10 cellular contexts compared by ENCODE assay signal in the genomic region with DNA sequence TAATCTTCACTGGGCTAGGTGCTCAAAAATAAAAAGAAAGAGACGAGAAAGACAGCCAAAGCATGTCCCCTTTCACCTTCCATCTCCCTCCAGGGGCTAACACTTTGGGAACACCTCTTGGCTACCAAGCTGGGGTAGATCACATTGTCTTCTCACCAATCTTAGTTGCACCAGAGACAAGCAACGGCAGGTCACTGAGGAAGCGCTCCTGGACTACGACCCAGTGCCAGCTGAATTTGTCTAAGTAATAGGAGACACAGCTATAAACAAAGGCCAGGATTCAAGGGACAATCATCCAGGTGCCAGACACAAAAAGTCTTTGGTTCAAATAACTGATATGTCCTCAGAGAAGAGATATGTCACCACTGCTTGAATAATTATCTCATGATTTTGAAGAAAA.
DNase-seq lines count a peak whose midpoint lies in the region; ATAC-seq and TF ChIP-seq lines count a peak whose summit lies in the region.
"Had no signal": no experiment of that assay in that cellular context is flagged by ENCODE, and none has a peak within 500 bp of the region (broad histone marks: within the 10 kb centered on the region; RNA-seq: fewer than 3 reads in every experiment).

No MANE protein-coding gene starts in this region.

- no peaks in the 10 kb centered on the region for H3K9me3 ChIP-seq in A673 (ENCODE audit: low read depth, low read length, poor library complexity, severe bottlenecking)
- no peaks in the 10 kb centered on the region for H3K9me3 ChIP-seq in IMR-90 (ENCODE audit: control insufficient read depth, insufficient read depth, low read length)
- no peaks in the 10 kb centered on the region for H3K9me3 ChIP-seq in neutrophil

- dilution Hi-C loops in IMR-90 (cut with HindIII; ENCODE audit: low sequenced_read_pairs, unreplicated experiment): no loop called here

- POLR2A ChIA-PET in A673 (lab: Charles Lee; ENCODE audit: low non-redundant PET): no interaction called here
- POLR2A ChIA-PET in IMR-90 (lab: Charles Lee; ENCODE audit: unreplicated experiment): no interaction called here

- TF ChIP-seq CTCF in A673 (conservative IDR thresholded peaks at IDR 0.05; ENCODE audit: low read depth, low read length) (no peak), IMR-90 (conservative IDR thresholded peaks at IDR 0.05; ENCODE audit: low read depth, low read length) (no peak), coronary artery (IDR thresholded peaks at IDR 0.05) (no peak), neutrophil (IDR thresholded peaks at IDR 0.05) (no peak)

- no peak for TF ChIP-seq RAD21 in IMR-90 (IDR thresholded peaks at IDR 0.05; ENCODE audit: low read length)

- peaks cover 76% of the 10 kb centered on the region for H3K4me1 ChIP-seq in A673 (ENCODE audit: insufficient read depth, low read length, poor library complexity, severe bottlenecking)
- peaks cover 18% of the 10 kb centered on the region for H3K4me1 ChIP-seq in IMR-90 (ENCODE audit: control insufficient read depth, insufficient read depth, low read length)
- peaks cover 67 to 76% of the 10 kb centered on the region in 2 experiments for H3K4me1 ChIP-seq in neutrophil (ENCODE audit: control insufficient read depth in 1 of 2, insufficient read depth in 1 of 2, low read depth in 1 of 2, low read length in 1 of 2)

- no peak for DNase-seq in A673 (ENCODE audit: low spot score)
- DNase-seq in IMR-90: no peak
- DNase-seq in coronary artery (ENCODE audit: low spot score): no peak
- DNase-seq in stimulated activated CD4-positive, alpha-beta T cell treated with anti-CD3 and anti-CD28 coated beads, Interleukin-4, amount 100 ng/mL, for 1 hour: no peak
- DNase-seq in pons (ENCODE audit: low spot score): no peak
- DNase-seq in H7: no peak
- DNase-seq: EL, NCI-H226 had no signal

- H3K4me3 ChIP-seq in A673 (ENCODE audit: low read depth, low read length, poor library complexity, severe bottlenecking) (no peak overlapping the region), IMR-90 (ENCODE audit: insufficient read depth, low read depth, low read length) (no peak overlapping the region), coronary artery (peak overlapping the region; percentile 84), neutrophil (ENCODE audit: low read depth in 1 of 2, low read length in 1 of 2) (peak overlapping the region in 1 of 2 experiments; percentile 33), H7 (ENCODE audit: insufficient read depth, low read depth, low read length) (no peak overlapping the region)

- no peak overlapping the region for H2BK20ac ChIP-seq in IMR-90 (ENCODE audit: low read depth, low read length)

- H3K18ac ChIP-seq in IMR-90 (ENCODE audit: low read depth, low read length): no peak overlapping the region

- WGBS in IMR-90 (ENCODE audit: extremely low coverage in 2 of 2, insufficient read length in 1 of 2), 2 experiments: 100% methylated on average over 1 of the region's 4 CpGs; no CpG with 5 or more reads in 1 of the 2 experiments

- H2AK9ac ChIP-seq in IMR-90 (replicated peaks; ENCODE audit: low read depth, low read length, poor library complexity): no peak overlapping the region

- H3K4ac ChIP-seq in IMR-90 (ENCODE audit: low read depth, low read length): no peak overlapping the region

- H4K20me1 ChIP-seq in IMR-90 (ENCODE audit: insufficient read depth, low read length): peaks cover 44% of the 10 kb centered on the region

- H3K14ac ChIP-seq in IMR-90 (replicated peaks; ENCODE audit: low read depth, low read length): 0 out of 2 replicates have a peak overlapping the region, but pooled peaks have one; percentile 26

- H3K4me2 ChIP-seq in IMR-90 (ENCODE audit: low read depth, low read length): no peak overlapping the region; the same call in 1 of the 2 replicates

- H3K27ac ChIP-seq in A673 (ENCODE audit: low read depth, low read length, poor library complexity, severe bottlenecking) (peak overlapping the region; percentile 70), IMR-90 (ENCODE audit: insufficient read depth, low read length) (no peak overlapping the region), coronary artery (peak overlapping the region; percentile 52 to 99), neutrophil (peak overlapping the region; percentile 80)

- H2AFZ ChIP-seq in IMR-90 (replicated peaks; ENCODE audit: low read length, poor library complexity): no peak overlapping the region

- CTCF ChIA-PET in A673 (lab: Charles Lee) (interaction anchor here (1.4 kb wide), 1 partner anchor 9 kb away, joined by 3 read pairs; no protein-coding TSS in a partner anchor), IMR-90 (lab: Yijun Ruan, JAX) (interaction anchor here (3.7 kb wide), 1 partner anchor 9 kb away, joined by 17 read pairs; no protein-coding TSS in a partner anchor)

- H3K79me1 ChIP-seq in IMR-90 (ENCODE audit: low read depth in 1 of 2, low read length in 2 of 2): peaks cover 8 to 71% of the 10 kb centered on the region in 2 experiments

- no peak overlapping the region for H2BK5ac ChIP-seq in IMR-90 (ENCODE audit: low read depth, low read length, poor library complexity, severe bottlenecking)

- intact Hi-C loops in A673 (cut with micrococcal nuclease; ENCODE audit: unreplicated experiment) (no loop called here), IMR-90 (cut with micrococcal nuclease) (no loop called here)

- H3K36me3 ChIP-seq in A673 (ENCODE audit: insufficient read depth, low read length, poor library complexity, severe bottlenecking) (peaks cover 16% of the 10 kb centered on the region), IMR-90 (ENCODE audit: control insufficient read depth, insufficient read depth, low read length) (peaks cover 29% of the 10 kb centered on the region), neutrophil (peaks cover 75% of the 10 kb centered on the region), H7 (replicated peaks; ENCODE audit: control insufficient read depth, insufficient read depth, low read length) (no peaks in the 10 kb centered on the region; the same call in 1 of the 2 replicates)

- no peak overlapping the region for H4K91ac ChIP-seq in IMR-90 (ENCODE audit: insufficient read depth, low read depth, low read length)

- no peak overlapping the region for H2BK120ac ChIP-seq in IMR-90 (ENCODE audit: low read depth, low read length)

- in situ Hi-C loops in IMR-90 (cut with MboI; ENCODE audit: low sequenced_read_pairs): no loop called here

- H3K9me1 ChIP-seq in IMR-90 (ENCODE audit: insufficient read depth, low read length): peaks cover 8% of the 10 kb centered on the region

- no peaks in the 10 kb centered on the region for H3K27me3 ChIP-seq in A673 (replicated peaks; ENCODE audit: insufficient read depth, low read depth, low read length, poor library complexity)
- H3K27me3 ChIP-seq in IMR-90 (ENCODE audit: control insufficient read depth, insufficient read depth, low read length): no peaks in the 10 kb centered on the region
- no peaks in the 10 kb centered on the region for H3K27me3 ChIP-seq in neutrophil
- no peaks in the 10 kb centered on the region for H3K27me3 ChIP-seq in H7 (ENCODE audit: control insufficient read depth, insufficient read depth, low read length)

- H3K56ac ChIP-seq in IMR-90 (ENCODE audit: extremely low read depth, insufficient read depth, low read length): no peak overlapping the region

- BruUV-seq in A673 (replicated peaks; lab: Mats Ljungman, UMichigan) (no TSS peak), IMR-90 (replicated peaks; lab: Mats Ljungman, UMichigan) (no TSS peak)

- H4K5ac ChIP-seq in IMR-90 (ENCODE audit: low read depth, low read length): peak overlapping the region; percentile 10

- H2BK15ac ChIP-seq in IMR-90 (ENCODE audit: low read depth, low read length): no peak overlapping the region

- H3K9ac ChIP-seq in IMR-90 (ENCODE audit: low read depth, low read length): no peak overlapping the region

- ATAC-seq in IMR-90 (ENCODE audit: low read depth): no peak
- ATAC-seq in HG02610 (IDR thresholded peaks at IDR 0.05; ENCODE audit: unreplicated experiment): no peak

- no peak overlapping the region for H2AK5ac ChIP-seq in IMR-90 (ENCODE audit: low read depth, low read length)

- H3K23ac ChIP-seq in IMR-90 (ENCODE audit: low read depth, low read length): peak overlapping the region; percentile 85; the same call in 1 of the 2 replicates

- H4K8ac ChIP-seq in IMR-90 (ENCODE audit: low read depth in 2 of 2, low read length in 2 of 2): no peak overlapping the region

- no peak for TF ChIP-seq POLR2A in IMR-90 (IDR thresholded peaks at IDR 0.05; ENCODE audit: low read depth, low read length)

TF ChIP-seq in IMR-90, 13 proteins besides CTCF, POLR2A, EP300 and RAD21 (continues in another document):
- no peak for TF ChIP-seq BHLHE40 (IDR thresholded peaks at IDR 0.05; ENCODE audit: low read depth, low read length)
- TF ChIP-seq SMC3 (IDR thresholded peaks at IDR 0.05; ENCODE audit: low read depth, low read length): no peak
- TF ChIP-seq RCOR1 (IDR thresholded peaks at IDR 0.05; ENCODE audit: insufficient replicate concordance, low read length): no peak
- TF ChIP-seq, protein P1, sequence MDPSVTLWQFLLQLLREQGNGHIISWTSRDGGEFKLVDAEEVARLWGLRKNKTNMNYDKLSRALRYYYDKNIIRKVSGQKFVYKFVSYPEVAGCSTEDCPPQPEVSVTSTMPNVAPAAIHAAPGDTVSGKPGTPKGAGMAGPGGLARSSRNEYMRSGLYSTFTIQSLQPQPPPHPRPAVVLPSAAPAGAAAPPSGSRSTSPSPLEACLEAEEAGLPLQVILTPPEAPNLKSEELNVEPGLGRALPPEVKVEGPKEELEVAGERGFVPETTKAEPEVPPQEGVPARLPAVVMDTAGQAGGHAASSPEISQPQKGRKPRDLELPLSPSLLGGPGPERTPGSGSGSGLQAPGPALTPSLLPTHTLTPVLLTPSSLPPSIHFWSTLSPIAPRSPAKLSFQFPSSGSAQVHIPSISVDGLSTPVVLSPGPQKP (IDR thresholded peaks at IDR 0.05; ENCODE audit: borderline replicate concordance, low read depth, low read length): no peak
- no peak for TF ChIP-seq NFE2L2 (IDR thresholded peaks at IDR 0.05; ENCODE audit: low read depth, low read length)
- no peak for TF ChIP-seq RFX5 (IDR thresholded peaks at IDR 0.05; ENCODE audit: low read depth, low read length)
- no peak for TF ChIP-seq FOS (IDR thresholded peaks at IDR 0.05; ENCODE audit: low read depth, low read length)
- TF ChIP-seq CHD1 (IDR thresholded peaks at IDR 0.05; ENCODE audit: low read depth, low read length): no peak
- TF ChIP-seq MAFK (IDR thresholded peaks at IDR 0.05; ENCODE audit: low read depth, low read length): no peak
- TF ChIP-seq MXI1 (IDR thresholded peaks at IDR 0.05; ENCODE audit: borderline replicate concordance, low read depth, low read length): no peak
- no peak for TF ChIP-seq CEBPB (IDR thresholded peaks at IDR 0.05; ENCODE audit: low read depth, low read length)
- TF ChIP-seq, protein P2, sequence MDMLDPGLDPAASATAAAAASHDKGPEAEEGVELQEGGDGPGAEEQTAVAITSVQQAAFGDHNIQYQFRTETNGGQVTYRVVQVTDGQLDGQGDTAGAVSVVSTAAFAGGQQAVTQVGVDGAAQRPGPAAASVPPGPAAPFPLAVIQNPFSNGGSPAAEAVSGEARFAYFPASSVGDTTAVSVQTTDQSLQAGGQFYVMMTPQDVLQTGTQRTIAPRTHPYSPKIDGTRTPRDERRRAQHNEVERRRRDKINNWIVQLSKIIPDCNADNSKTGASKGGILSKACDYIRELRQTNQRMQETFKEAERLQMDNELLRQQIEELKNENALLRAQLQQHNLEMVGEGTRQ (IDR thresholded peaks at IDR 0.05; ENCODE audit: low read depth, low read length): no peak
